27 cellular contexts compared by ENCODE assay signal in genomic region chr12:103652808-103653207, GRCh38.
DNase-seq lines count a peak whose midpoint lies in the region; ATAC-seq, FAIRE-seq and TF ChIP-seq lines count a peak whose summit lies in the region.
"Had no signal": no experiment of that assay in that cellular context is flagged by ENCODE, and none has a peak within 500 bp of the region (broad histone marks: within the 10 kb centered on the region; RNA-seq: fewer than 3 reads in every experiment).

No MANE protein-coding gene starts in this region.

- no peaks in the 10 kb centered on the region for H3K79me2 ChIP-seq in endothelial cell of umbilical vein (ENCODE audit: control insufficient read depth, insufficient read depth, low read length)

- dilution Hi-C loops in endothelial cell of umbilical vein (cut with MboI; ENCODE audit: extremely low pct_ligation_motif_present, low sequenced_read_pairs) = no loop called here

- TF ChIP-seq POLR2A in endothelial cell of umbilical vein (IDR thresholded peaks at IDR 0.05; ENCODE audit: low read depth, low read length) = no peak
- TF ChIP-seq POLR2A in adrenal gland (IDR thresholded peaks at IDR 0.05) = no peak

- intact Hi-C loops in endothelial cell of umbilical vein (cut with micrococcal nuclease) (no loop called here), adrenal gland (cut with DNase I) (no loop called here)

- no peaks in the 10 kb centered on the region for H3K27me3 ChIP-seq in endothelial cell of umbilical vein (ENCODE audit: control insufficient read depth in 2 of 2, insufficient read depth in 2 of 2, low read length in 2 of 2)
- H3K27me3 ChIP-seq in small intestine (ENCODE audit: control insufficient read depth in 2 of 2, insufficient read depth in 2 of 2, low read length in 2 of 2) = no peaks in the 10 kb centered on the region
- peaks cover 13% of the 10 kb centered on the region for H3K27me3 ChIP-seq in adrenal gland
- H3K27me3 ChIP-seq in foreskin keratinocyte = peaks cover 4% of the 10 kb centered on the region
- H3K27me3 ChIP-seq: MG63 had no signal

- H3K9ac ChIP-seq in endothelial cell of umbilical vein (replicated peaks; ENCODE audit: extremely low read depth, insufficient read depth, low read length) = no peak overlapping the region

- FAIRE-seq in endothelial cell of umbilical vein (lab: Jason Lieb, UNC) (no peak), small intestine (lab: Jason Lieb, UNC) (no peak)
- FAIRE-seq: GM12891, HepG2, K562 had no signal

- H3K4me2 ChIP-seq in endothelial cell of umbilical vein (ENCODE audit: insufficient read depth, low read length) = no peak overlapping the region

- TF ChIP-seq CTCF in VCaP (conservative IDR thresholded peaks at IDR 0.05) (no peak), endothelial cell of umbilical vein (IDR thresholded peaks at IDR 0.05; ENCODE audit: extremely low read depth in 1 of 2, insufficient read depth in 1 of 2, low read depth in 1 of 2, low read length in 2 of 2) (no peak), adrenal gland (IDR thresholded peaks at IDR 0.05) (no peak), foreskin keratinocyte (conservative IDR thresholded peaks at IDR 0.05) (no peak)

- no peaks in the 10 kb centered on the region for H3K9me1 ChIP-seq in endothelial cell of umbilical vein (replicated peaks; ENCODE audit: control insufficient read depth, extremely low read depth, insufficient read depth, low read length)

- no peaks in the 10 kb centered on the region for H3K9me3 ChIP-seq in endothelial cell of umbilical vein (replicated peaks; ENCODE audit: control insufficient read depth, insufficient read depth, low read length)
- no peaks in the 10 kb centered on the region for H3K9me3 ChIP-seq in small intestine (ENCODE audit: control insufficient read depth, low read depth)
- H3K9me3 ChIP-seq in adrenal gland (replicated peaks in 1 of 3) = no peaks in the 10 kb centered on the region
- H3K9me3 ChIP-seq: MG63 had no signal

- H3K36me3 ChIP-seq in endothelial cell of umbilical vein (ENCODE audit: control insufficient read depth in 2 of 2, extremely low read depth in 1 of 2, insufficient read depth in 2 of 2, low read length in 2 of 2) (no peaks in the 10 kb centered on the region), small intestine (ENCODE audit: control insufficient read depth in 2 of 2, insufficient read depth in 2 of 2, low read length in 2 of 2) (no peaks in the 10 kb centered on the region), adrenal gland (replicated peaks in 1 of 2) (no peaks in the 10 kb centered on the region)
- H3K36me3 ChIP-seq: MG63 had no signal

- CTCF ChIA-PET in endothelial cell of umbilical vein (lab: Charles Lee) = interaction anchor here (0.6 kb wide), 1 partner anchor 20 kb away, joined by 4 read pairs; no protein-coding TSS in a partner anchor

- BruUV-seq in endothelial cell of umbilical vein (replicated peaks; lab: Mats Ljungman, UMichigan) = no TSS peak

- H3K27ac ChIP-seq in VCaP = peak overlapping the region; percentile 81
- no peak overlapping the region for H3K27ac ChIP-seq in endothelial cell of umbilical vein (ENCODE audit: insufficient read depth, low read depth, low read length)
- no peak overlapping the region for H3K27ac ChIP-seq in small intestine (ENCODE audit: low read depth in 1 of 2, low read length in 1 of 2)
- no peak overlapping the region for H3K27ac ChIP-seq in adrenal gland
- H3K27ac ChIP-seq in foreskin keratinocyte = no peak overlapping the region
- H3K27ac ChIP-seq: RWPE1, SK-N-MC had no signal

- DNase-seq in SIG-M5 treated with dmso at 0.1 percent for 504 hours (lab: John Stamatoyannopoulos, UW; ENCODE audit: unreplicated experiment) (peak; percentile 56), SIG-M5 (lab: John Stamatoyannopoulos, UW) (no peak), endothelial cell of umbilical vein (ENCODE audit: low read depth, low spot score) (peak; percentile 37), small intestine (peak; percentile 67), adrenal gland (no peak), NCI-H2107 (lab: John Stamatoyannopoulos, UW) (no peak), foreskin keratinocyte (no peak)
- DNase-seq: Calu3, EL, GDM1, Kasumi-1, MG63, NCI-H1105 treated with DMSO at 0.1 percent for 48 hours, NCI-H146, NCI-H1930, NCI-H2227 treated with DMSO at 0.1 percent for 48 hours, NCI-H510A, SHP77, SW 1271 had no signal

- H3K4me3 ChIP-seq in endothelial cell of umbilical vein (replicated peaks in 1 of 3; ENCODE audit: insufficient read depth in 1 of 3, low read depth in 1 of 3, low read length in 3 of 3) (no peak overlapping the region), small intestine (ENCODE audit: low read depth in 1 of 2, low read length in 2 of 2) (no peak overlapping the region), adrenal gland (no peak overlapping the region)
- H3K4me3 ChIP-seq: K562, MG63, SK-N-MC had no signal

- POLR2A ChIA-PET in endothelial cell of umbilical vein (lab: Charles Lee) = no interaction called here

- H3K4me1 ChIP-seq in endothelial cell of umbilical vein (ENCODE audit: control insufficient read depth, extremely low read depth, insufficient read depth, low read length) (no peaks in the 10 kb centered on the region), small intestine (ENCODE audit: control insufficient read depth in 2 of 2, insufficient read depth in 1 of 2, low read depth in 1 of 2, low read length in 1 of 2) (peaks cover 0 to 2% of the 10 kb centered on the region in 2 donors), adrenal gland (replicated peaks in 1 of 2) (no peaks in the 10 kb centered on the region), foreskin keratinocyte (peaks cover 2% of the 10 kb centered on the region)

- ATAC-seq in foreskin keratinocyte = no peak
- ATAC-seq: HCT116, HepG2, K562, Panc1 had no signal

- no peak overlapping the region for H2AFZ ChIP-seq in endothelial cell of umbilical vein (ENCODE audit: low read depth, low read length)

- no peaks in the 10 kb centered on the region for H4K20me1 ChIP-seq in endothelial cell of umbilical vein (replicated peaks; ENCODE audit: control insufficient read depth, extremely low read depth, insufficient read depth, low read length)

TF ChIP-seq in endothelial cell of umbilical vein, 7 proteins besides CTCF, POLR2A, EP300 and RAD21:
- TF ChIP-seq POLR2AphosphoS5 (IDR thresholded peaks at IDR 0.05; ENCODE audit: insufficient read depth, low read depth, low read length) (no peak), MYC (IDR thresholded peaks at IDR 0.05; ENCODE audit: low read depth, low read length) (no peak), JUN (IDR thresholded peaks at IDR 0.05; ENCODE audit: borderline replicate concordance, insufficient read depth, insufficient read length, low read depth) (no peak), FOS (IDR thresholded peaks at IDR 0.05; ENCODE audit: borderline replicate concordance, insufficient read depth, low read length) (no peak), GATA2 (IDR thresholded peaks at IDR 0.05; ENCODE audit: insufficient read depth, insufficient read length, low read depth, low read length) (no peak), EZH2 (IDR thresholded peaks at IDR 0.05; ENCODE audit: borderline replicate concordance, low read depth, low read length, severe bottlenecking) (no peak), MAX (IDR thresholded peaks at IDR 0.05; ENCODE audit: insufficient read depth, insufficient read length) (no peak)

Comparison
In these comparisons a context has a peak if more than half of its experiments do, and no peak if none do; other contexts are left out.
1. DNase-seq: peak in SIG-M5 treated with dmso at 0.1 percent for 504 hours (single experiment), endothelial cell of umbilical vein (single experiment) and small intestine (single experiment); none in SIG-M5 (single experiment), adrenal gland (0 of 7), NCI-H2107 (single experiment) and foreskin keratinocyte (0 of 2).